31 cellular contexts compared by ENCODE assay signal in genomic region chr15:73200339-73200738, GRCh38.
"Had no signal": no experiment of that assay in that cellular context is flagged by ENCODE, and none has a peak within 500 bp of the region (broad histone marks: within the 10 kb centered on the region; RNA-seq: fewer than 3 reads in every experiment).

No MANE protein-coding gene starts in this region.

- H3K9me3 ChIP-seq: adrenal gland, ascending aorta, body of pancreas had no signal

- DNase-seq: activated effector memory CD4-positive, alpha-beta T cell treated with anti-CD3 and anti-CD28 coated beads, Interleukin-2, amount 50 U/mL, for 16 hours; activated effector memory CD4-positive, alpha-beta T cell treated with Interleukin-2 at 50 U/mL for 16 hours; activated gamma-delta T cell; activated gamma-delta T cell treated with Interleukin-2 at 50 U/mL for 16 hours; activated naive CD4-positive, alpha-beta T cell; activated naive CD4-positive, alpha-beta T cell treated with anti-CD3 and anti-CD28 coated beads for 36 hours; activated naive CD4-positive, alpha-beta T cell treated with anti-CD3 and anti-CD28 coated beads, Interleukin-2, amount 10 ng/mL, durations not matched to agents 7 days and 5 days; activated naive CD4-positive, alpha-beta T cell treated with anti-CD3 and anti-CD28 coated beads, Interleukin-2, amount 50 U/mL, for 16 hours; activated naive CD4-positive, alpha-beta T cell treated with Interleukin-2 at 50 U/mL for 16 hours; activated naive CD8-positive, alpha-beta T cell treated with anti-CD3 and anti-CD28 coated beads for 36 hours; activated naive CD8-positive, alpha-beta T cell treated with anti-CD3 and anti-CD28 coated beads, Interleukin-2, amount 10 ng/mL, durations not matched to agents 7 days and 5 days; activated naive CD8-positive, alpha-beta T cell treated with anti-CD3 and anti-CD28 coated beads, Interleukin-2, amount 50 U/mL, for 24 hours; activated T-cell treated with anti-CD3 and anti-CD28 coated beads, Interleukin-2, amount 50 U/mL, for 24 hours; activated T-cell treated with anti-CD3 and anti-CD28 coated beads, Interleukin-2, amount 50 U/mL, for 4 hours; activated T-cell treated with anti-CD3 and anti-CD28 coated beads, Interleukin-2, amount 50 U/mL, for 48 hours; activated T-cell treated with anti-CD3 and anti-CD28 coated beads, Interleukin-2, amount 50 U/mL, for 72 hours; adrenal gland; amniotic stem cell; amygdala; anterior cingulate cortex; aorta; body of pancreas; brain microvascular endothelial cell; caudate nucleus; central memory CD4-positive, alpha-beta T cell; cerebellar nuclear complex had no signal

- H3K27ac ChIP-seq: adrenal gland, ascending aorta, body of pancreas, brain microvascular endothelial cell, breast epithelium, cardiac muscle cell had no signal

- H3K4me1 ChIP-seq: adrenal gland, ascending aorta, body of pancreas, breast epithelium had no signal

- H3K4me3 ChIP-seq: adrenal gland, ascending aorta, body of pancreas, breast epithelium, cardiac muscle cell had no signal

- H3K36me3 ChIP-seq: adrenal gland, ascending aorta, brain microvascular endothelial cell, cardiac muscle cell had no signal

- ATAC-seq: activated naive CD4-positive, alpha-beta T cell treated with anti-CD3 and anti-CD28 coated beads, Interleukin-2, amount 50 U/mL, for 72 hours; activated naive CD8-positive, alpha-beta T cell treated with anti-CD3 and anti-CD28 coated beads, Interleukin-2, amount 50 U/mL, for 24 hours; activated T-cell treated with anti-CD3 and anti-CD28 coated beads, Interleukin-2, amount 50 U/mL, for 4 hours; activated T-cell treated with anti-CD3 and anti-CD28 coated beads, Interleukin-2, amount 50 U/mL, for 72 hours; activated T-helper 17 cell treated with anti-CD3 and anti-CD28 coated beads, Interleukin-2, amount 50 U/mL, for 72 hours; body of pancreas had no signal
